ENCODE assay signal across 22 cellular contexts in the genomic region with DNA sequence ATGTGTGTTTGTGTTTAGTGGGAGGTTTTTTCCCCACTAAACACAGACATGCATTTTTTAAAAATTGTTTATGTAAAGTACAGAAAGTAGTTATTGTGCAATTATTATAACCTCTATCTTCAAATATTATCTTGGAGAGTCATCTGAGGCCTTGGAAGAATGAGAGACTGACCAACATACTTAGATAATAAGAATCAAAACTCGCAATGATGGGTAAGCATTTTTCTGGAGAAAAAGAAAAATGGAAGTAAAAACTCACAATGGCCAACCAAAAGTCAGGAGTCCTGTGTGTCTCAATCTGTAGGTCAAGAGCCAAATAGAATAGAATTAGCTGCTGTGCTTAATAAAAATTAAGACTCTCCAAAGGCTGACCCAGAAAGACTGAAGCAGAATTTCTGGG. TPM values are rescaled to one million over a fixed set of nuclear protein-coding genes. Genes with fewer than 3 reads are reported as not detected.
DNase-seq lines count a peak whose midpoint lies in the region; ATAC-seq and TF ChIP-seq lines count a peak whose summit lies in the region.
"Had no signal": no experiment of that assay in that cellular context is flagged by ENCODE, and none has a peak within 500 bp of the region (broad histone marks: within the 10 kb centered on the region; RNA-seq: fewer than 3 reads in every experiment).

No MANE protein-coding gene starts in this region.

- POLR2A ChIA-PET in SK-N-SH (lab: Yijun Ruan, JAX) (no interaction called here), IMR-90 (lab: Charles Lee; ENCODE audit: unreplicated experiment) (no interaction called here)

- H3K4me1 ChIP-seq in SK-N-SH (ENCODE audit: control insufficient read depth in 1 of 2, insufficient read depth in 2 of 2, low read depth in 1 of 2, low read length in 1 of 2) (peaks cover 0 to 3% of the 10 kb centered on the region in 2 experiments; a peak in 1 of 4 replicates), IMR-90 (ENCODE audit: control insufficient read depth, insufficient read depth, low read length) (peaks cover 7% of the 10 kb centered on the region)

- TF ChIP-seq CTCF in SK-N-SH (IDR thresholded peaks at IDR 0.05), result no peak
- TF ChIP-seq CTCF in IMR-90 (conservative IDR thresholded peaks at IDR 0.05; ENCODE audit: low read depth, low read length), result no peak
- TF ChIP-seq CTCF in fibroblast of the aortic adventitia (IDR thresholded peaks at IDR 0.05; ENCODE audit: insufficient read depth, low read length), result no peak
- TF ChIP-seq CTCF in GM10266 (IDR thresholded peaks at IDR 0.05; ENCODE audit: control insufficient read depth, insufficient read depth, low read depth, missing control alignments), result no peak

- H2BK5ac ChIP-seq in IMR-90 (ENCODE audit: low read depth, low read length, poor library complexity, severe bottlenecking), result no peak overlapping the region

- no peak overlapping the region for H3K4me2 ChIP-seq in SK-N-SH
- no peak overlapping the region for H3K4me2 ChIP-seq in IMR-90 (ENCODE audit: low read depth, low read length)

- no peak overlapping the region for H3K56ac ChIP-seq in IMR-90 (ENCODE audit: extremely low read depth, insufficient read depth, low read length)

- 89% methylated on average over 1 of the region's 1 CpG for WGBS in SK-N-SH (ENCODE audit: low lambda C conversion rate)
- WGBS in IMR-90 (ENCODE audit: extremely low coverage in 2 of 2, insufficient read length in 1 of 2), 2 experiments, result no CpG with 5 or more reads among the region's 1 CpG

- DNase-seq in SK-N-SH (no peak), IMR-90 (peak; percentile 37), fibroblast of the aortic adventitia (ENCODE audit: low read depth) (peak; percentile 13), NCI-H146 (lab: John Stamatoyannopoulos, UW) (no peak), GM10266 (ENCODE audit: extremely low spot score) (no peak)
- DNase-seq in central memory CD4-positive, alpha-beta T cell, result no peak
- DNase-seq: ACHN, DMS53, H7, KG1, NCI-H1092 treated with DMSO at 0.1 percent for 48 hours, NCI-H1436 treated with DMSO at 0.1 percent for 48 hours, NCI-H2029, NCI-H2227 treated with DMSO at 0.1 percent for 48 hours, NCI-H510A treated with DMSO at 0.1 percent for 48 hours, NCI-H748 treated with DMSO at 0.1 percent for 48 hours, SHP77 treated with DMSO at 0.1 percent for 48 hours had no signal

- no peak overlapping the region for H3K23ac ChIP-seq in IMR-90 (ENCODE audit: low read depth, low read length)

- H3K9me1 ChIP-seq in IMR-90 (ENCODE audit: insufficient read depth, low read length), result peaks cover 3% of the 10 kb centered on the region; the same call in 1 of the 2 replicates

- no peak for TF ChIP-seq POLR2A in IMR-90 (IDR thresholded peaks at IDR 0.05; ENCODE audit: low read depth, low read length)

- no peak overlapping the region for H3K27ac ChIP-seq in SK-N-SH (ENCODE audit: low read depth in 2 of 2, low read length in 1 of 2)
- no peak overlapping the region for H3K27ac ChIP-seq in IMR-90 (ENCODE audit: insufficient read depth, low read length)
- H3K27ac ChIP-seq: 22Rv1, RWPE1, SK-N-MC had no signal

- peaks cover 7% of the 10 kb centered on the region for H3F3A ChIP-seq in SK-N-SH (replicated peaks; ENCODE audit: insufficient read depth)

- in situ Hi-C loops in IMR-90 (cut with MboI; ENCODE audit: low sequenced_read_pairs), result no loop called here

- H3K14ac ChIP-seq in IMR-90 (replicated peaks; ENCODE audit: low read depth, low read length), result no peak overlapping the region

- H2BK20ac ChIP-seq in IMR-90 (ENCODE audit: low read depth, low read length), result no peak overlapping the region

- no TSS peak for BruUV-seq in IMR-90 (replicated peaks; lab: Mats Ljungman, UMichigan)

- H3K27me3 ChIP-seq in SK-N-SH (ENCODE audit: insufficient read depth), result no peaks in the 10 kb centered on the region
- H3K27me3 ChIP-seq in IMR-90 (ENCODE audit: control insufficient read depth, insufficient read depth, low read length), result no peaks in the 10 kb centered on the region

- H2BK15ac ChIP-seq in IMR-90 (ENCODE audit: low read depth, low read length), result no peak overlapping the region

- H2AFZ ChIP-seq in SK-N-SH (ENCODE audit: low read depth) (no peak overlapping the region), IMR-90 (replicated peaks; ENCODE audit: low read length, poor library complexity) (no peak overlapping the region)

- intact Hi-C loops in IMR-90 (cut with micrococcal nuclease), result no loop called here

- no peak overlapping the region for H2AK5ac ChIP-seq in IMR-90 (ENCODE audit: low read depth, low read length)

- H4K8ac ChIP-seq in IMR-90 (ENCODE audit: low read depth in 2 of 2, low read length in 2 of 2), result no peak overlapping the region

- H2AK9ac ChIP-seq in IMR-90 (replicated peaks; ENCODE audit: low read depth, low read length, poor library complexity), result no peak overlapping the region

- H3K9ac ChIP-seq in SK-N-SH, result no peak overlapping the region
- H3K9ac ChIP-seq in IMR-90 (ENCODE audit: low read depth, low read length), result no peak overlapping the region

- ATAC-seq in SK-N-SH treated with all-trans-retinoic acid at 6 μM for 48 hours (no peak), IMR-90 (ENCODE audit: low read depth) (peak; percentile 78), GM18511 (IDR thresholded peaks at IDR 0.05; ENCODE audit: unreplicated experiment) (no peak)

- no peak overlapping the region for H4K91ac ChIP-seq in IMR-90 (ENCODE audit: insufficient read depth, low read depth, low read length)

- TF ChIP-seq EP300 in SK-N-SH (IDR thresholded peaks at IDR 0.05; ENCODE audit: borderline replicate concordance in 1 of 2, low read depth in 1 of 2, low read length in 1 of 2), result no peak

- TF ChIP-seq RAD21 in SK-N-SH (IDR thresholded peaks at IDR 0.05; ENCODE audit: low read length) (no peak), IMR-90 (IDR thresholded peaks at IDR 0.05; ENCODE audit: low read length) (no peak)

- CTCF ChIA-PET in SK-N-SH (lab: Yijun Ruan, JAX) (no interaction called here), IMR-90 (lab: Yijun Ruan, JAX) (no interaction called here)

- H3K79me2 ChIP-seq in SK-N-SH (ENCODE audit: insufficient read depth), result peaks cover 92% of the 10 kb centered on the region

- H4K20me1 ChIP-seq in SK-N-SH (ENCODE audit: insufficient read depth) (peaks cover 41% of the 10 kb centered on the region), IMR-90 (ENCODE audit: insufficient read depth, low read length) (peaks cover 22% of the 10 kb centered on the region)

- dilution Hi-C loops in IMR-90 (cut with HindIII; ENCODE audit: low sequenced_read_pairs, unreplicated experiment), result no loop called here

- peaks cover 24 to 50% of the 10 kb centered on the region in 2 experiments for H3K79me1 ChIP-seq in IMR-90 (ENCODE audit: low read depth in 1 of 2, low read length in 2 of 2)

- no peak overlapping the region for H3K4ac ChIP-seq in IMR-90 (ENCODE audit: low read depth, low read length)

- H3K9me2 ChIP-seq in SK-N-SH, result no peaks in the 10 kb centered on the region

- no peak overlapping the region for H4K5ac ChIP-seq in IMR-90 (ENCODE audit: low read depth, low read length)

- H3K36me3 ChIP-seq in SK-N-SH (replicated peaks in 1 of 2; ENCODE audit: control insufficient read depth in 1 of 2, insufficient read depth in 2 of 2, low read length in 1 of 2) (peaks cover 0 to 9% of the 10 kb centered on the region in 2 experiments), IMR-90 (ENCODE audit: control insufficient read depth, insufficient read depth, low read length) (no peaks in the 10 kb centered on the region)

- H3K9me3 ChIP-seq in SK-N-SH (no peaks in the 10 kb centered on the region), IMR-90 (ENCODE audit: control insufficient read depth, insufficient read depth, low read length) (no peaks in the 10 kb centered on the region)

- H3K4me3 ChIP-seq in SK-N-SH (ENCODE audit: low read depth in 2 of 2, low read length in 1 of 2), result no peak overlapping the region
- no peak overlapping the region for H3K4me3 ChIP-seq in IMR-90 (ENCODE audit: insufficient read depth, low read depth, low read length)
- no peak overlapping the region for H3K4me3 ChIP-seq in fibroblast of the aortic adventitia (ENCODE audit: low read depth, low read length)
- H3K4me3 ChIP-seq: SK-N-MC had no signal

- H2BK120ac ChIP-seq in IMR-90 (ENCODE audit: low read depth, low read length), result no peak overlapping the region

- no peak overlapping the region for H3K18ac ChIP-seq in IMR-90 (ENCODE audit: low read depth, low read length)

TF ChIP-seq in SK-N-SH, 30 proteins besides CTCF, POLR2A, EP300 and RAD21 (continues in another document):
- TF ChIP-seq JUND (IDR thresholded peaks at IDR 0.05), result 0 out of 2 replicates have a peak, but pooled peaks have one; percentile 15

TF ChIP-seq in IMR-90, 13 proteins besides CTCF, POLR2A, EP300 and RAD21:
- TF ChIP-seq NFE2L2 (IDR thresholded peaks at IDR 0.05; ENCODE audit: low read depth, low read length), result no peak
- TF ChIP-seq CEBPB (IDR thresholded peaks at IDR 0.05; ENCODE audit: low read depth, low read length), result peak; percentile 79
- no peak for TF ChIP-seq CHD1 (IDR thresholded peaks at IDR 0.05; ENCODE audit: low read depth, low read length)
- no peak for TF ChIP-seq MAZ (IDR thresholded peaks at IDR 0.05; ENCODE audit: borderline replicate concordance, low read depth, low read length)
- TF ChIP-seq, protein P1, sequence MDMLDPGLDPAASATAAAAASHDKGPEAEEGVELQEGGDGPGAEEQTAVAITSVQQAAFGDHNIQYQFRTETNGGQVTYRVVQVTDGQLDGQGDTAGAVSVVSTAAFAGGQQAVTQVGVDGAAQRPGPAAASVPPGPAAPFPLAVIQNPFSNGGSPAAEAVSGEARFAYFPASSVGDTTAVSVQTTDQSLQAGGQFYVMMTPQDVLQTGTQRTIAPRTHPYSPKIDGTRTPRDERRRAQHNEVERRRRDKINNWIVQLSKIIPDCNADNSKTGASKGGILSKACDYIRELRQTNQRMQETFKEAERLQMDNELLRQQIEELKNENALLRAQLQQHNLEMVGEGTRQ (IDR thresholded peaks at IDR 0.05; ENCODE audit: low read depth, low read length), result no peak
- TF ChIP-seq MXI1 (IDR thresholded peaks at IDR 0.05; ENCODE audit: borderline replicate concordance, low read depth, low read length), result no peak
- no peak for TF ChIP-seq MAFK (IDR thresholded peaks at IDR 0.05; ENCODE audit: low read depth, low read length)

RNA-seq across cellular contexts. Expression of gene MEMO1, which starts 43.0 kb away (rescaled TPM):
- polyA plus RNA-seq in SK-N-SH (2012; rRNA removed) (54.3 and 66.7 TPM in 2 replicates), IMR-90 (2012; rRNA removed) (48.9 and 49.7 TPM in 2 replicates)
- polyA plus RNA-seq in SK-N-SH (2012; cell fraction: cytosol; rRNA removed), result 64.9 TPM in 2 replicates
- polyA plus RNA-seq in SK-N-SH (2012; cell fraction: nucleus; rRNA removed), result 27.5 and 56.0 TPM in 2 replicates
- total RNA-seq in IMR-90 (2012; rRNA removed) (23.7 and 33.6 TPM in 2 replicates), fibroblast of the aortic adventitia (ENCODE audit: low replicate concordance) (5.6 and 41.2 TPM in 2 replicates)
- 9.0 and 31.9 TPM in 2 replicates for polyA plus RNA-seq in IMR-90 (2012; cell fraction: cytosol; rRNA removed)
- polyA plus RNA-seq in IMR-90 (2012; cell fraction: nucleus; rRNA removed; ENCODE audit: low replicate concordance), result 31.3 and 47.1 TPM in 2 replicates

Comparison
In these comparisons a context has a peak if more than half of its experiments do, and no peak if none do; other contexts are left out.
1. DNase-seq: peak in IMR-90 (single experiment) and fibroblast of the aortic adventitia (single experiment); none in SK-N-SH (single experiment), NCI-H146 (single experiment), GM10266 (single experiment) and central memory CD4-positive, alpha-beta T cell (single experiment).